Comparison of ENCODE assay signal across 25 cellular contexts in genomic region chr4:26294904-26295303, GRCh38. TPM values are rescaled to one million over a fixed set of nuclear protein-coding genes. Genes with fewer than 3 reads are reported as not detected.
DNase-seq lines count a peak whose midpoint lies in the region; ATAC-seq, FAIRE-seq and TF ChIP-seq lines count a peak whose summit lies in the region.
"Had no signal": no experiment of that assay in that cellular context is flagged by ENCODE, and none has a peak within 500 bp of the region (broad histone marks: within the 10 kb centered on the region; RNA-seq: fewer than 3 reads in every experiment).

No MANE protein-coding gene starts in this region.

- H3K23ac ChIP-seq in H1 (ENCODE audit: insufficient read length), result no peak overlapping the region

- H3K4me3 Mint-ChIP-seq in type B pancreatic cell, result peak overlapping the region; percentile 13
- H3K4me3 Mint-ChIP-seq: CD14-positive monocyte; CD4-positive, alpha-beta T cell; CD8-positive, alpha-beta memory T cell; GM23338; HFFc6 had no signal

- H4K91ac ChIP-seq in H1 (replicated peaks; ENCODE audit: insufficient read length, low read length), result no peak overlapping the region

- no peak overlapping the region for H3K14ac ChIP-seq in H1 (ENCODE audit: insufficient read length)

- H2AK5ac ChIP-seq in H1 (ENCODE audit: low read depth, low read length), result 0 out of 2 replicates have a peak overlapping the region, but pooled peaks have one; percentile 45

- peak overlapping the region; percentile 96; the same call in 1 of the 2 replicates for H2BK12ac ChIP-seq in H1 (ENCODE audit: low read depth, low read length)

- no peak overlapping the region for H4K8ac ChIP-seq in H1 (ENCODE audit: extremely low read depth, insufficient read depth, low read length)

- H3K56ac ChIP-seq in H1 (replicated peaks; ENCODE audit: insufficient read length, low read depth, low read length), result no peak overlapping the region

- H2AFZ ChIP-seq in SK-N-SH (ENCODE audit: low read depth) (no peak overlapping the region), H1 (ENCODE audit: low read length) (peak overlapping the region; percentile 52; the same call in 1 of the 2 replicates)
- H2AFZ ChIP-seq: GM23338 had no signal

- H3K4me1 ChIP-seq in SK-N-SH (ENCODE audit: control insufficient read depth in 1 of 2, insufficient read depth in 2 of 2, low read depth in 1 of 2, low read length in 1 of 2) (no peaks in the 10 kb centered on the region), H1 (replicated peaks in 1 of 4; ENCODE audit: control insufficient read depth in 3 of 4, insufficient read depth in 4 of 4, low read length in 3 of 4) (peaks cover 0 to 12% (median 7%) of the 10 kb centered on the region in 4 experiments; a peak in 5 of 7 replicates)
- H3K4me1 ChIP-seq: BE2C had no signal

- no peaks in the 10 kb centered on the region for H3K79me2 ChIP-seq in SK-N-SH (ENCODE audit: insufficient read depth)
- H3K79me2 ChIP-seq in H1 (ENCODE audit: control insufficient read depth in 1 of 2, insufficient read depth in 2 of 2, low read length in 2 of 2), result no peaks in the 10 kb centered on the region

- H3K9ac ChIP-seq in SK-N-SH, result no peak overlapping the region
- no peak overlapping the region; a peak in 1 of 7 replicates for H3K9ac ChIP-seq in H1 (replicated peaks in 1 of 4; ENCODE audit: extremely low read depth in 1 of 4, low read depth in 3 of 4, low read length in 3 of 4)
- H3K9ac ChIP-seq: BLaER1 treated with 17β-estradiol and CSF1 and Interleukin-3, amounts not matched to agents 10 nM and 100 nM had no signal

- WGBS in SK-N-SH (ENCODE audit: low lambda C conversion rate), result 85% methylated on average over 5 of the region's 5 CpGs
- WGBS in H1 (ENCODE audit: extremely low coverage in 1 of 2, insufficient coverage in 1 of 2, insufficient read length in 1 of 2, insufficient replicate concordance in 2 of 2, low coverage in 1 of 2, low lambda C conversion rate in 2 of 2, missing lambda C conversion rate in 1 of 2), 2 experiments, result 90% methylated on average over 5 of the region's 5 CpGs; no CpG with 5 or more reads in 1 of the 2 experiments

- H3K9me3 ChIP-seq in SK-N-SH (no peaks in the 10 kb centered on the region), H1 (ENCODE audit: insufficient read depth in 2 of 2, low read depth in 1 of 2, low read length in 1 of 2) (no peaks in the 10 kb centered on the region)
- H3K9me3 ChIP-seq: BE2C; BLaER1 treated with 17β-estradiol and CSF1 and Interleukin-3, amounts not matched to agents 10 nM and 100 nM; HAP-1 had no signal

- H2BK20ac ChIP-seq in H1 (ENCODE audit: low read length), result peak overlapping the region; percentile 67

- H3K4me3 ChIP-seq in SK-N-SH (ENCODE audit: low read depth in 2 of 2, low read length in 1 of 2) (no peak overlapping the region), H1 (ENCODE audit: extremely low read depth in 1 of 4, insufficient read depth in 2 of 4, low read depth in 3 of 4, low read length in 4 of 4) (no peak overlapping the region)
- H3K4me3 ChIP-seq: BLaER1 treated with 17β-estradiol and CSF1 and Interleukin-3, amounts not matched to agents 10 nM and 100 nM; GM23338; HAP-1 had no signal

- H4K20me1 ChIP-seq in SK-N-SH (ENCODE audit: insufficient read depth), result no peaks in the 10 kb centered on the region
- H4K20me1 ChIP-seq in H1 (replicated peaks in 1 of 2; ENCODE audit: control insufficient read depth in 1 of 2, insufficient read depth in 2 of 2, low read length in 2 of 2), result no peaks in the 10 kb centered on the region

- no peak for TF ChIP-seq EP300 in SK-N-SH (IDR thresholded peaks at IDR 0.05; ENCODE audit: borderline replicate concordance in 1 of 2, low read depth in 1 of 2, low read length in 1 of 2)
- TF ChIP-seq EP300 in H1 (IDR thresholded peaks at IDR 0.05; ENCODE audit: borderline replicate concordance in 1 of 2, low read depth in 2 of 2, low read length in 2 of 2), result no peak

- H3K4me1 Mint-ChIP-seq in type B pancreatic cell (ENCODE audit: unreplicated experiment), result peaks cover 14% of the 10 kb centered on the region

- no peak for FAIRE-seq in H1 (lab: Jason Lieb, UNC)
- FAIRE-seq: A204.1, D721Med, GM12892, GM19239, H54 had no signal

- H3K4ac ChIP-seq in H1 (replicated peaks; ENCODE audit: insufficient read length, low read depth, low read length), result no peak overlapping the region

- no peak for TF ChIP-seq CTCF in SK-N-SH (IDR thresholded peaks at IDR 0.05)
- TF ChIP-seq CTCF in H1 (IDR thresholded peaks at IDR 0.05; ENCODE audit: control extremely low read depth in 1 of 3, insufficient read depth in 1 of 3, low read depth in 1 of 3, low read length in 3 of 3), result no peak
- TF ChIP-seq CTCF in type B pancreatic cell (conservative IDR thresholded peaks at IDR 0.05), result no peak

- intact Hi-C loops in Right ventricle myocardium inferior (cut with DNase I), result no loop called here

- no peak overlapping the region for H2BK120ac ChIP-seq in H1 (replicated peaks; ENCODE audit: low read depth, low read length)

- CTCF ChIA-PET in SK-N-SH (lab: Yijun Ruan, JAX) (no interaction called here), H1 (lab: Charles Lee; ENCODE audit: partially characterized antibody) (interaction anchor here (1.5 kb wide), 1 partner anchor 213 kb away, joined by 3 read pairs; no protein-coding TSS in a partner anchor)

- H3K27me3 Mint-ChIP-seq in type B pancreatic cell, result no peaks in the 10 kb centered on the region
- H3K27me3 Mint-ChIP-seq: CD4-positive, alpha-beta T cell had no signal

- H3K36me3 Mint-ChIP-seq in type B pancreatic cell, result no peaks in the 10 kb centered on the region
- H3K36me3 Mint-ChIP-seq: CD8-positive, alpha-beta memory T cell had no signal

- no peaks in the 10 kb centered on the region for H3K9me2 ChIP-seq in SK-N-SH

- DNase-seq in SK-N-SH (no peak), M059J (ENCODE audit: low read depth) (peak; percentile 22), H1 (ENCODE audit: low read depth in 1 of 2, low spot score in 2 of 2) (no peak), type B pancreatic cell (ENCODE audit: extremely low spot score, unreplicated experiment) (no peak), AG20443 (ENCODE audit: low spot score) (no peak), Right ventricle myocardium inferior (ENCODE audit: missing footprints) (no peak)
- DNase-seq in stimulated activated CD4-positive, alpha-beta T cell treated with anti-CD3 and anti-CD28 coated beads, Interleukin-12 subunit alpha, Interleukin-12 subunit beta, amount 100 ng/mL, for 4 hours, result no peak
- DNase-seq: AML-193; BE2C; CD4-positive, alpha-beta T cell; CD8-positive, alpha-beta memory T cell; DMS 273 treated with DMSO at 0.1 percent for 48 hours; DMS79; HFFc6 had no signal

- no peak overlapping the region for H3K27ac ChIP-seq in SK-N-SH (ENCODE audit: low read depth in 2 of 2, low read length in 1 of 2)
- no peak overlapping the region for H3K27ac ChIP-seq in H1 (ENCODE audit: low read depth, low read length)
- H3K27ac ChIP-seq: 22Rv1; BLaER1 treated with 17β-estradiol and CSF1 and Interleukin-3, amounts not matched to agents 10 nM and 100 nM had no signal

- H2BK15ac ChIP-seq in H1 (ENCODE audit: low read length), result peak overlapping the region; percentile 49; the same call in 1 of the 2 replicates

- no peak for TF ChIP-seq POLR2A in H1 (IDR thresholded peaks at IDR 0.05; ENCODE audit: control extremely low read depth in 1 of 2, low read depth in 2 of 2, low read length in 2 of 2)

- H4K5ac ChIP-seq in H1 (ENCODE audit: insufficient read length, low read depth, low read length), result no peak overlapping the region

- H3K4me2 ChIP-seq in SK-N-SH (no peak overlapping the region), H1 (ENCODE audit: insufficient read depth in 1 of 2, low read depth in 2 of 2, low read length in 2 of 2) (no peak overlapping the region)
- H3K4me2 ChIP-seq: BLaER1 treated with 17β-estradiol and CSF1 and Interleukin-3, amounts not matched to agents 10 nM and 100 nM; GM23338 had no signal

- TF ChIP-seq RAD21 in SK-N-SH (IDR thresholded peaks at IDR 0.05; ENCODE audit: low read length) (no peak), H1 (IDR thresholded peaks at IDR 0.05 in 1 of 2, conservative IDR thresholded peaks at IDR 0.05 in 1 of 2; ENCODE audit: low read depth in 2 of 2, low read length in 2 of 2) (no peak)

- H3K79me1 ChIP-seq in H1 (ENCODE audit: low read depth, low read length), result no peaks in the 10 kb centered on the region

- H3F3A ChIP-seq in SK-N-SH (replicated peaks; ENCODE audit: insufficient read depth), result no peaks in the 10 kb centered on the region

- POLR2A ChIA-PET in SK-N-SH (lab: Yijun Ruan, JAX), result no interaction called here
- POLR2A ChIA-PET in H1 (lab: Charles Lee; ENCODE audit: partially characterized antibody), result no interaction called here

- H3K18ac ChIP-seq in H1 (ENCODE audit: extremely low read depth, low read length), result no peak overlapping the region

- H3K9me3 Mint-ChIP-seq in type B pancreatic cell, result peaks cover 5% of the 10 kb centered on the region
- H3K9me3 Mint-ChIP-seq: CD14-positive monocyte; CD4-positive, alpha-beta T cell; CD8-positive, alpha-beta memory T cell; GM23338; HFFc6 had no signal

- peak overlapping the region; percentile 83 for H3K27ac Mint-ChIP-seq in type B pancreatic cell
- H3K27ac Mint-ChIP-seq: CD4-positive, alpha-beta T cell; CD8-positive, alpha-beta memory T cell; GM23338; HFFc6 had no signal

- H3K36me3 ChIP-seq in SK-N-SH (replicated peaks in 1 of 2; ENCODE audit: control insufficient read depth in 1 of 2, insufficient read depth in 2 of 2, low read length in 1 of 2) (no peaks in the 10 kb centered on the region), H1 (ENCODE audit: control insufficient read depth in 2 of 4, insufficient read depth in 4 of 4, low read length in 3 of 4) (no peaks in the 10 kb centered on the region)
- H3K36me3 ChIP-seq: BE2C, HAP-1 had no signal

- ATAC-seq in SK-N-SH treated with all-trans-retinoic acid at 6 μM for 48 hours (no peak), Right ventricle myocardium inferior (no peak)
- ATAC-seq: GM23338 had no signal

- H3K27me3 ChIP-seq in SK-N-SH (ENCODE audit: insufficient read depth) (no peaks in the 10 kb centered on the region; the same call in 1 of the 2 replicates), H1 (replicated peaks in 1 of 4; ENCODE audit: control insufficient read depth in 3 of 4, extremely low read depth in 1 of 4, insufficient read depth in 3 of 4, low read length in 3 of 4) (no peaks in the 10 kb centered on the region)
- H3K27me3 ChIP-seq: BLaER1 treated with 17β-estradiol and CSF1 and Interleukin-3, amounts not matched to agents 10 nM and 100 nM had no signal

- peak overlapping the region; percentile 35; the same call in 1 of the 2 replicates for H2BK5ac ChIP-seq in H1 (ENCODE audit: low read depth, low read length)

- H3K23me2 ChIP-seq in H1 (ENCODE audit: low read depth, low read length), result no peaks in the 10 kb centered on the region

RNA-seq across cellular contexts. Expression of gene RBPJ, which starts 25.9 kb away (rescaled TPM):
- polyA plus RNA-seq in SK-N-SH (2012; rRNA removed) (13.8 and 16.4 TPM in 2 replicates), H1 (2011; rRNA removed) (58.2 and 65.5 TPM in 2 replicates)
- 14.2 and 16.3 TPM in 2 replicates for polyA plus RNA-seq in SK-N-SH (2012; cell fraction: cytosol; rRNA removed)
- 29.8 and 46.5 TPM in 2 replicates for polyA plus RNA-seq in SK-N-SH (2012; cell fraction: nucleus; rRNA removed)
- 53.9 and 103 TPM in 2 replicates for total RNA-seq in M059J (2014; rRNA removed; shearing (Covaris generic))
- 202 and 217 TPM in 2 replicates for total RNA-seq in H1 (2021; fragmentation: NEBNext Ultra II Directional; extraction: Animal tissue kit (Norgen Biotek cat#: 25700))
- polyA plus RNA-seq in H1 (2011; cell fraction: cytosol; rRNA removed), result 80.3 TPM
- polyA plus RNA-seq in H1 (2011; cell fraction: nucleus; rRNA removed), result 94.0 TPM
- polyA plus RNA-seq in H1 (2012, experiment 1 of 2), result 73.6 to 109 TPM (median 89.5 TPM) in 4 replicates
- polyA plus RNA-seq in H1 (2012, experiment 2 of 2), result 7.1 TPM
- 140 TPM for polyA plus RNA-seq in H1 (2013, experiment 1 of 2)
- polyA plus RNA-seq in H1 (2013, experiment 2 of 2), result 139 TPM
- polyA minus RNA-seq in H1 (2011; rRNA and poly(A)+ RNA removed), result 109 and 131 TPM in 2 replicates
- 86.8 TPM for polyA minus RNA-seq in H1 (2011; cell fraction: cytosol; rRNA and poly(A)+ RNA removed)
- polyA minus RNA-seq in H1 (2011; cell fraction: nucleus; rRNA and poly(A)+ RNA removed), result 208 TPM
- total RNA-seq in type B pancreatic cell (ENCODE audit: low replicate concordance) (61.5 and 95.4 TPM in 2 replicates), Right ventricle myocardium inferior (42.1 TPM)
